ENCODE assay signal across 1 cellular context in the genomic region with DNA sequence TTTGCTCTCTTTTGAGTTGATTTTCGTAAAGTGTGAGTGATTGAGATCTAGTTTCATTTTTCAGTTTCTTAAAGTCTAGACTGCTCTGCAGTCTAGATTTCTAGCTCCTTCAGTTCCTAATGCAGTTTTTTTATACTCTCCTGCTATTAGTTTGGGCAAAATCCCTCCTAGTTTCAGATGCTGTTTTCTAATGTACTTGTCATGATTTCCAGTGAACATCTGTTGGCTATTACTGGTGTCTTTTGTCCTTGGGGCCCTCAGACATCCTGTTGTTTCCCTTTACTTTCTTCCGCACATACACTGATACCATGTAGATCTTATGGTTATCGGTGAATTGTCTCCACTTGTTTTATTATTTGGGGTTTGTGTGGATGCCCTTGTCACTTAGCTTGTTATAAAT.
TF ChIP-seq lines count a peak whose summit lies in the region.

No MANE protein-coding gene starts in this region.

TF ChIP-seq in GM23338, 12 proteins besides CTCF, POLR2A, EP300 and RAD21 (continued from another document):
- TF ChIP-seq, protein P1, sequence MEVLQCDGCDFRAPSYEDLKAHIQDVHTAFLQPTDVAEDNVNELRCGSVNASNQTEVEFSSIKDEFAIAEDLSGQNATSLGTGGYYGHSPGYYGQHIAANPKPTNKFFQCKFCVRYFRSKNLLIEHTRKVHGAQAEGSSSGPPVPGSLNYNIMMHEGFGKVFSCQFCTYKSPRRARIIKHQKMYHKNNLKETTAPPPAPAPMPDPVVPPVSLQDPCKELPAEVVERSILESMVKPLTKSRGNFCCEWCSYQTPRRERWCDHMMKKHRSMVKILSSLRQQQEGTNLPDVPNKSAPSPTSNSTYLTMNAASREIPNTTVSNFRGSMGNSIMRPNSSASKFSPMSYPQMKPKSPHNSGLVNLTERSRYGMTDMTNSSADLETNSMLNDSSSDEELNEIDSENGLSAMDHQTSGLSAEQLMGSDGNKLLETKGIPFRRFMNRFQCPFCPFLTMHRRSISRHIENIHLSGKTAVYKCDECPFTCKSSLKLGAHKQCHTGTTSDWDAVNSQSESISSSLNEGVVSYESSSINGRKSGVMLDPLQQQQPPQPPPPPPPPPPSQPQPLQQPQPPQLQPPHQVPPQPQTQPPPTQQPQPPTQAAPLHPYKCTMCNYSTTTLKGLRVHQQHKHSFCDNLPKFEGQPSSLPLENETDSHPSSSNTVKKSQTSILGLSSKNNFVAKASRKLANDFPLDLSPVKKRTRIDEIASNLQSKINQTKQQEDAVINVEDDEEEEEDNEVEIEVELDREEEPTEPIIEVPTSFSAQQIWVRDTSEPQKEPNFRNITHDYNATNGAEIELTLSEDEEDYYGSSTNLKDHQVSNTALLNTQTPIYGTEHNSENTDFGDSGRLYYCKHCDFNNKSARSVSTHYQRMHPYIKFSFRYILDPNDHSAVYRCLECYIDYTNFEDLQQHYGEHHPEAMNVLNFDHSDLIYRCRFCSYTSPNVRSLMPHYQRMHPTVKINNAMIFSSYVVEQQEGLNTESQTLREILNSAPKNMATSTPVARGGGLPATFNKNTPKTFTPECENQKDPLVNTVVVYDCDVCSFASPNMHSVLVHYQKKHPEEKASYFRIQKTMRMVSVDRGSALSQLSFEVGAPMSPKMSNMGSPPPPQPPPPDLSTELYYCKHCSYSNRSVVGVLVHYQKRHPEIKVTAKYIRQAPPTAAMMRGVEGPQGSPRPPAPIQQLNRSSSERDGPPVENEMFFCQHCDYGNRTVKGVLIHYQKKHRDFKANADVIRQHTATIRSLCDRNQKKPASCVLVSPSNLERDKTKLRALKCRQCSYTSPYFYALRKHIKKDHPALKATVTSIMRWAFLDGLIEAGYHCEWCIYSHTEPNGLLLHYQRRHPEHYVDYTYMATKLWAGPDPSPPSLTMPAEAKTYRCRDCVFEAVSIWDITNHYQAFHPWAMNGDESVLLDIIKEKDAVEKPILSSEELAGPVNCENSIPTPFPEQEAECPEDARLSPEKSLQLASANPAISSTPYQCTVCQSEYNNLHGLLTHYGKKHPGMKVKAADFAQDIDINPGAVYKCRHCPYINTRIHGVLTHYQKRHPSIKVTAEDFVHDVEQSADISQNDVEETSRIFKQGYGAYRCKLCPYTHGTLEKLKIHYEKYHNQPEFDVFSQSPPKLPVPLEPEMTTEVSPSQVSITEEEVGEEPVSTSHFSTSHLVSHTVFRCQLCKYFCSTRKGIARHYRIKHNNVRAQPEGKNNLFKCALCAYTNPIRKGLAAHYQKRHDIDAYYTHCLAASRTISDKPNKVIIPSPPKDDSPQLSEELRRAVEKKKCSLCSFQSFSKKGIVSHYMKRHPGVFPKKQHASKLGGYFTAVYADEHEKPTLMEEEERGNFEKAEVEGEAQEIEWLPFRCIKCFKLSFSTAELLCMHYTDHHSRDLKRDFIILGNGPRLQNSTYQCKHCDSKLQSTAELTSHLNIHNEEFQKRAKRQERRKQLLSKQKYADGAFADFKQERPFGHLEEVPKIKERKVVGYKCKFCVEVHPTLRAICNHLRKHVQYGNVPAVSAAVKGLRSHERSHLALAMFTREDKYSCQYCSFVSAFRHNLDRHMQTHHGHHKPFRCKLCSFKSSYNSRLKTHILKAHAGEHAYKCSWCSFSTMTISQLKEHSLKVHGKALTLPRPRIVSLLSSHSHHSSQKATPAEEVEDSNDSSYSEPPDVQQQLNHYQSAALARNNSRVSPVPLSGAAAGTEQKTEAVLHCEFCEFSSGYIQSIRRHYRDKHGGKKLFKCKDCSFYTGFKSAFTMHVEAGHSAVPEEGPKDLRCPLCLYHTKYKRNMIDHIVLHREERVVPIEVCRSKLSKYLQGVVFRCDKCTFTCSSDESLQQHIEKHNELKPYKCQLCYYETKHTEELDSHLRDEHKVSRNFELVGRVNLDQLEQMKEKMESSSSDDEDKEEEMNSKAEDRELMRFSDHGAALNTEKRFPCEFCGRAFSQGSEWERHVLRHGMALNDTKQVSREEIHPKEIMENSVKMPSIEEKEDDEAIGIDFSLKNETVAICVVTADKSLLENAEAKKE (CRISPR knock-in tag; IDR thresholded peaks at IDR 0.05), result no peak
- no peak for TF ChIP-seq CREB1 (CRISPR knock-in tag; IDR thresholded peaks at IDR 0.05; ENCODE audit: low read depth)
- TF ChIP-seq EZH2phosphoT487 (IDR thresholded peaks at IDR 0.05; ENCODE audit: unreplicated experiment), result no peak
- TF ChIP-seq, protein P2, sequence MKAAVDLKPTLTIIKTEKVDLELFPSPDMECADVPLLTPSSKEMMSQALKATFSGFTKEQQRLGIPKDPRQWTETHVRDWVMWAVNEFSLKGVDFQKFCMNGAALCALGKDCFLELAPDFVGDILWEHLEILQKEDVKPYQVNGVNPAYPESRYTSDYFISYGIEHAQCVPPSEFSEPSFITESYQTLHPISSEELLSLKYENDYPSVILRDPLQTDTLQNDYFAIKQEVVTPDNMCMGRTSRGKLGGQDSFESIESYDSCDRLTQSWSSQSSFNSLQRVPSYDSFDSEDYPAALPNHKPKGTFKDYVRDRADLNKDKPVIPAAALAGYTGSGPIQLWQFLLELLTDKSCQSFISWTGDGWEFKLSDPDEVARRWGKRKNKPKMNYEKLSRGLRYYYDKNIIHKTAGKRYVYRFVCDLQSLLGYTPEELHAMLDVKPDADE (IDR thresholded peaks at IDR 0.05), result no peak
- TF ChIP-seq ZNF331 (CRISPR knock-in tag; IDR thresholded peaks at IDR 0.05; ENCODE audit: low read depth), result no peak
